ENCODE assay signal across 1 cellular context in genomic region chr10:27251554-27251953, GRCh38.
TF ChIP-seq lines count a peak whose summit lies in the region.

No MANE protein-coding gene starts in this region.

TF ChIP-seq in H1, 55 proteins besides CTCF, POLR2A, EP300 and RAD21:
- TF ChIP-seq CHD7 (IDR thresholded peaks at IDR 0.05; ENCODE audit: insufficient replicate concordance, low read length) (no peak), POU5F1 (IDR thresholded peaks at IDR 0.05; ENCODE audit: low read depth, low read length) (no peak), ASH2L (IDR thresholded peaks at IDR 0.05; ENCODE audit: low read length) (no peak), SIRT6 (IDR thresholded peaks at IDR 0.05; ENCODE audit: low read length) (no peak), SP4 (IDR thresholded peaks at IDR 0.05; ENCODE audit: low read length) (no peak), BCL11A (IDR thresholded peaks at IDR 0.05; ENCODE audit: low read depth in 2 of 2, low read length in 2 of 2) (no peak), PHF8 (conservative IDR thresholded peaks at IDR 0.05; ENCODE audit: low read depth, low read length) (no peak), NANOG (IDR thresholded peaks at IDR 0.05; ENCODE audit: insufficient read depth, low read depth, low read length, poor library complexity, severe bottlenecking) (no peak), SP2 (IDR thresholded peaks at IDR 0.05; ENCODE audit: low read length) (no peak), MAX (IDR thresholded peaks at IDR 0.05) (no peak), CHD2 (IDR thresholded peaks at IDR 0.05; ENCODE audit: low read length) (no peak)
TF ChIP-seq in H1: peak in this region for 0.
